Comparison of ENCODE assay signal across 28 cellular contexts in genomic region chr2:231593666-231594065, GRCh38. TPM values are rescaled to one million over a fixed set of nuclear protein-coding genes. Genes with fewer than 3 reads are reported as not detected.
A peak's percentile ranks its signal among the peaks of the same experiment; 100 is the strongest.
DNase-seq lines count a peak whose midpoint lies in the region; ATAC-seq and TF ChIP-seq lines count a peak whose summit lies in the region.
"Had no signal": no experiment of that assay in that cellular context is flagged by ENCODE, and none has a peak within 500 bp of the region (broad histone marks: within the 10 kb centered on the region; RNA-seq: fewer than 3 reads in every experiment).

No MANE protein-coding gene starts in this region.

- no peaks in the 10 kb centered on the region for H3K79me1 ChIP-seq in IMR-90 (ENCODE audit: low read depth in 1 of 2, low read length in 2 of 2)
- H3K79me1 ChIP-seq in mesenchymal stem cell (replicated peaks; ENCODE audit: low read length, poor library complexity, severe bottlenecking), result no peaks in the 10 kb centered on the region

- peak overlapping the region; percentile 28 for H2AK9ac ChIP-seq in IMR-90 (replicated peaks; ENCODE audit: low read depth, low read length, poor library complexity)

- H3K14ac ChIP-seq in IMR-90 (replicated peaks; ENCODE audit: low read depth, low read length) (no peak overlapping the region), mesenchymal stem cell (ENCODE audit: low read length in 2 of 2) (peak overlapping the region in 1 of 2 experiments; percentile 36)

- H2BK120ac ChIP-seq in IMR-90 (ENCODE audit: low read depth, low read length) (no peak overlapping the region), mesenchymal stem cell (ENCODE audit: low read depth, low read length) (no peak overlapping the region)

- H3K9me1 ChIP-seq in IMR-90 (ENCODE audit: insufficient read depth, low read length), result 0 out of 2 replicates have a peak, but pooled peaks cover 5% of the 10 kb centered on the region

- H3K56ac ChIP-seq in IMR-90 (ENCODE audit: extremely low read depth, insufficient read depth, low read length), result no peak overlapping the region

- dilution Hi-C loops in IMR-90 (cut with HindIII; ENCODE audit: low sequenced_read_pairs, unreplicated experiment), result no loop called here

- H4K91ac ChIP-seq in IMR-90 (ENCODE audit: insufficient read depth, low read depth, low read length), result no peak overlapping the region
- H4K91ac ChIP-seq in mesenchymal stem cell (ENCODE audit: low read length), result no peak overlapping the region

- H2AK5ac ChIP-seq in IMR-90 (ENCODE audit: low read depth, low read length) (no peak overlapping the region), mesenchymal stem cell (ENCODE audit: low read length, severe bottlenecking) (no peak overlapping the region)

- no peaks in the 10 kb centered on the region for H3K36me3 ChIP-seq in IMR-90 (ENCODE audit: control insufficient read depth, insufficient read depth, low read length)
- no peaks in the 10 kb centered on the region for H3K36me3 ChIP-seq in mesenchymal stem cell (ENCODE audit: control insufficient read depth in 1 of 2, insufficient read depth in 2 of 2, low read depth in 1 of 2, low read length in 2 of 2)
- H3K36me3 ChIP-seq: BE2C, BLaER1 had no signal

- in situ Hi-C loops in IMR-90 (cut with MboI; ENCODE audit: low sequenced_read_pairs), result no loop called here

- POLR2A ChIA-PET in IMR-90 (lab: Charles Lee; ENCODE audit: unreplicated experiment), result no interaction called here

- 93% methylated on average over 6 of the region's 16 CpGs; no CpG with 5 or more reads in 1 of the 2 experiments for WGBS in IMR-90 (ENCODE audit: extremely low coverage in 2 of 2, insufficient read length in 1 of 2), 2 experiments
- 93% methylated on average over 16 of the region's 16 CpGs for WGBS in mesenchymal stem cell

- H2BK5ac ChIP-seq in IMR-90 (ENCODE audit: low read depth, low read length, poor library complexity, severe bottlenecking), result no peak overlapping the region
- H2BK5ac ChIP-seq in mesenchymal stem cell (ENCODE audit: low read depth, low read length, poor library complexity, severe bottlenecking), result no peak overlapping the region

- H3K23ac ChIP-seq in IMR-90 (ENCODE audit: low read depth, low read length), result no peak overlapping the region
- H3K23ac ChIP-seq in mesenchymal stem cell (ENCODE audit: low read length in 2 of 2), result no peak overlapping the region

- H4K8ac ChIP-seq in IMR-90 (ENCODE audit: low read depth in 2 of 2, low read length in 2 of 2), result no peak overlapping the region
- H4K8ac ChIP-seq in mesenchymal stem cell (ENCODE audit: low read length), result no peak overlapping the region

- H3K4ac ChIP-seq in IMR-90 (ENCODE audit: low read depth, low read length), result no peak overlapping the region
- no peak overlapping the region for H3K4ac ChIP-seq in mesenchymal stem cell (ENCODE audit: low read depth in 1 of 2, low read length in 2 of 2)

- H2BK15ac ChIP-seq in IMR-90 (ENCODE audit: low read depth, low read length) (no peak overlapping the region), mesenchymal stem cell (ENCODE audit: low read depth, poor library complexity, severe bottlenecking) (no peak overlapping the region)

- H3K4me3 ChIP-seq in IMR-90 (ENCODE audit: insufficient read depth, low read depth, low read length) (no peak overlapping the region), mesenchymal stem cell (ENCODE audit: insufficient read depth in 1 of 2, low read depth in 1 of 2, low read length in 2 of 2) (no peak overlapping the region)
- H3K4me3 ChIP-seq: BLaER1, GM12878 had no signal

- TF ChIP-seq POLR2A in IMR-90 (IDR thresholded peaks at IDR 0.05; ENCODE audit: low read depth, low read length), result no peak

- H2BK20ac ChIP-seq in IMR-90 (ENCODE audit: low read depth, low read length), result no peak overlapping the region

- H3K9ac ChIP-seq in IMR-90 (ENCODE audit: low read depth, low read length) (no peak overlapping the region), mesenchymal stem cell (ENCODE audit: low read length) (no peak overlapping the region)
- H3K9ac ChIP-seq: BLaER1 had no signal

- no peaks in the 10 kb centered on the region for H3K9me3 Mint-ChIP-seq in stimulated activated effector memory CD8-positive, alpha-beta T cell treated with anti-CD3 and anti-CD28 coated beads, Interleukin-12 subunit alpha, Interleukin-12 subunit beta, amount 100 ng/mL, for 72 hours
- H3K9me3 Mint-ChIP-seq: CD4-positive, alpha-beta memory T cell; CD8-positive, alpha-beta memory T cell had no signal

- H4K20me1 ChIP-seq in IMR-90 (ENCODE audit: insufficient read depth, low read length), result no peaks in the 10 kb centered on the region
- H4K20me1 ChIP-seq: BLaER1 had no signal

- H3K18ac ChIP-seq in IMR-90 (ENCODE audit: low read depth, low read length), result no peak overlapping the region
- peak overlapping the region in 1 of 2 experiments; percentile 43 for H3K18ac ChIP-seq in mesenchymal stem cell (ENCODE audit: low read depth in 1 of 2, low read length in 2 of 2)

- no peak overlapping the region for H4K5ac ChIP-seq in IMR-90 (ENCODE audit: low read depth, low read length)

- H3K4me1 ChIP-seq in IMR-90 (ENCODE audit: control insufficient read depth, insufficient read depth, low read length) (no peaks in the 10 kb centered on the region), mesenchymal stem cell (ENCODE audit: control insufficient read depth, insufficient read depth, low read depth, low read length) (no peaks in the 10 kb centered on the region)
- H3K4me1 ChIP-seq: BLaER1 had no signal

- H3K4me3 Mint-ChIP-seq in stimulated activated effector memory CD8-positive, alpha-beta T cell treated with anti-CD3 and anti-CD28 coated beads, Interleukin-12 subunit alpha, Interleukin-12 subunit beta, amount 100 ng/mL, for 72 hours, result no peak overlapping the region
- H3K4me3 Mint-ChIP-seq: CD14-positive monocyte; CD4-positive, alpha-beta memory T cell; CD4-positive, CD25-positive, alpha-beta regulatory T cell; CD8-positive, alpha-beta memory T cell had no signal

- H2AFZ ChIP-seq in IMR-90 (replicated peaks; ENCODE audit: low read length, poor library complexity) (no peak overlapping the region), mesenchymal stem cell (ENCODE audit: low read depth, low read length) (peak overlapping the region; percentile 55)

- no peak overlapping the region for H3K4me2 ChIP-seq in IMR-90 (ENCODE audit: low read depth, low read length)
- no peak overlapping the region for H3K4me2 ChIP-seq in mesenchymal stem cell (ENCODE audit: low read length, poor library complexity, severe bottlenecking)
- H3K4me2 ChIP-seq: BLaER1 had no signal

- ATAC-seq in IMR-90 (ENCODE audit: low read depth), result no peak
- peak; percentile 22 for ATAC-seq in stimulated activated effector memory CD8-positive, alpha-beta T cell treated with anti-CD3 and anti-CD28 coated beads, Interleukin-12 subunit alpha, Interleukin-12 subunit beta, amount 100 ng/mL, for 72 hours
- ATAC-seq: GM12878 had no signal

- TF ChIP-seq CTCF in IMR-90 (conservative IDR thresholded peaks at IDR 0.05; ENCODE audit: low read depth, low read length), result no peak

- peaks cover 20% of the 10 kb centered on the region for H3K27me3 ChIP-seq in IMR-90 (ENCODE audit: control insufficient read depth, insufficient read depth, low read length)
- peaks cover 0 to 24% of the 10 kb centered on the region in 2 experiments for H3K27me3 ChIP-seq in mesenchymal stem cell (ENCODE audit: control insufficient read depth in 1 of 2, insufficient read depth in 1 of 2, low read length in 2 of 2)
- H3K27me3 ChIP-seq: BE2C, BLaER1 had no signal

- no peak for TF ChIP-seq RAD21 in IMR-90 (IDR thresholded peaks at IDR 0.05; ENCODE audit: low read length)

- no peak overlapping the region for H3K27ac Mint-ChIP-seq in stimulated activated effector memory CD8-positive, alpha-beta T cell treated with anti-CD3 and anti-CD28 coated beads, Interleukin-12 subunit alpha, Interleukin-12 subunit beta, amount 100 ng/mL, for 72 hours
- H3K27ac Mint-ChIP-seq: CD14-positive monocyte; CD4-positive, alpha-beta memory T cell; CD4-positive, CD25-positive, alpha-beta regulatory T cell; CD8-positive, alpha-beta memory T cell had no signal

- no peak overlapping the region for H2BK12ac ChIP-seq in mesenchymal stem cell (ENCODE audit: low read length in 2 of 2)

- CTCF ChIA-PET in IMR-90 (lab: Yijun Ruan, JAX), result no interaction called here

- H3K4me1 Mint-ChIP-seq in stimulated activated effector memory CD8-positive, alpha-beta T cell treated with anti-CD3 and anti-CD28 coated beads, Interleukin-12 subunit alpha, Interleukin-12 subunit beta, amount 100 ng/mL, for 72 hours, result no peaks in the 10 kb centered on the region
- H3K4me1 Mint-ChIP-seq: CD4-positive, alpha-beta memory T cell; CD4-positive, CD25-positive, alpha-beta regulatory T cell; CD8-positive, alpha-beta memory T cell had no signal

- H3K27ac ChIP-seq in IMR-90 (ENCODE audit: insufficient read depth, low read length) (no peak overlapping the region), mesenchymal stem cell (ENCODE audit: low read length, poor library complexity, severe bottlenecking) (no peak overlapping the region)
- H3K27ac ChIP-seq: BLaER1 had no signal

- BruUV-seq in IMR-90 (replicated peaks; lab: Mats Ljungman, UMichigan), result no TSS peak

- peaks cover 2% of the 10 kb centered on the region; the same call in 1 of the 2 replicates for H3K9me3 ChIP-seq in IMR-90 (ENCODE audit: control insufficient read depth, insufficient read depth, low read length)
- no peaks in the 10 kb centered on the region for H3K9me3 ChIP-seq in mesenchymal stem cell (ENCODE audit: control insufficient read depth, low read length)
- H3K9me3 ChIP-seq: BE2C, BLaER1 had no signal

- H3K36me3 Mint-ChIP-seq in stimulated activated effector memory CD8-positive, alpha-beta T cell treated with anti-CD3 and anti-CD28 coated beads, Interleukin-12 subunit alpha, Interleukin-12 subunit beta, amount 100 ng/mL, for 72 hours, result no peaks in the 10 kb centered on the region
- H3K36me3 Mint-ChIP-seq: CD14-positive monocyte; CD4-positive, alpha-beta memory T cell; CD4-positive, CD25-positive, alpha-beta regulatory T cell; CD8-positive, alpha-beta memory T cell had no signal

- intact Hi-C loops in IMR-90 (cut with micrococcal nuclease), result no loop called here

- no peak for DNase-seq in IMR-90
- no peak for DNase-seq in mesenchymal stem cell
- DNase-seq in stimulated activated effector memory CD8-positive, alpha-beta T cell treated with anti-CD3 and anti-CD28 coated beads, Interleukin-12 subunit alpha, Interleukin-12 subunit beta, amount 100 ng/mL, for 72 hours (ENCODE audit: low spot score in 2 of 2), result no peak
- DNase-seq in GM19238 (ENCODE audit: insufficient read length, low spot score), result no peak
- DNase-seq in NCI-H510A treated with DMSO at 0.1 percent for 48 hours (lab: John Stamatoyannopoulos, UW), result no peak
- no peak for DNase-seq in activated CD4-positive, alpha-beta T cell treated with anti-CD3 and anti-CD28 coated beads, Interleukin-2, amount 50 U/mL, for 4 hours
- DNase-seq: 8988T; ACHN; BE2C; C1 segment of cervical spinal cord; CD4-positive, alpha-beta memory T cell; CD4-positive, CD25-positive, alpha-beta regulatory T cell; CD8-positive, alpha-beta memory T cell; COR-L47; DMS 273 treated with DMSO at 0.1 percent for 48 hours; DMS153; DMS53; DMS79; DND-41; EL; GDM1 had no signal

RNA-seq across cellular contexts. Expression of gene TEX44, which starts 1.0 kb away (rescaled TPM):
- total RNA-seq in IMR-90 (2012; rRNA removed), result not detected in 2 replicates
- polyA plus RNA-seq in IMR-90 (2012; rRNA removed), result not detected in 2 replicates
- polyA plus RNA-seq in IMR-90 (2012; cell fraction: cytosol; rRNA removed), result not detected in 2 replicates
- polyA plus RNA-seq in IMR-90 (2012; cell fraction: nucleus; rRNA removed; ENCODE audit: low replicate concordance), result not detected in 2 replicates
- polyA plus RNA-seq in mesenchymal stem cell (2013, experiment 1 of 2), result not detected
- not detected for polyA plus RNA-seq in mesenchymal stem cell (2013, experiment 2 of 2)
- total RNA-seq: A673; CD4-positive, alpha-beta memory T cell; CD4-positive, CD25-positive, alpha-beta regulatory T cell; CD8-positive, alpha-beta memory T cell; Daoy; G401; GM12878 had no signal
- polyA plus RNA-seq: AG04450; CD14-positive monocyte; CD4-positive, alpha-beta memory T cell; CD4-positive, CD25-positive, alpha-beta regulatory T cell; CD8-positive, alpha-beta memory T cell; GM12878 had no signal
